Comparison of ENCODE assay signal across 33 cellular contexts in the genomic region with DNA sequence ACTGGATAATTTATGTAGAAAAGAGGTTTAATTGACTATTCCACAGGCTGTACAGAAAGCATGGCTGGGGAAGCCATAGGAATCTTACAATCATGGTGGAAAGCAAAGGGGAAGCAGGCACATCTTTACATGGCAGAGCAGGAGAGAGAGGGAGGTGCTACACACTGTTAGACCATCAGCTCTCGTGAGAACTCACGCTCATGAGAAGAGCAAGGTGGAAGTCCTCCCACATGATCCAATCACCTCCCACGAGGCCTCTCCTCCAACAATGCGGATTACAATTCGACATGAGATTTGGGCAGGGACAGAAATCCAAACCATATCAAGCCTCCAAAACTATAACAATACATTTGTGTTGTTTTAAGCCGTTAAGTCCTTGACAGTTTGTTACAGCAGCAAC.
DNase-seq lines count a peak whose midpoint lies in the region; ATAC-seq, FAIRE-seq and TF ChIP-seq lines count a peak whose summit lies in the region.
"Had no signal": no experiment of that assay in that cellular context is flagged by ENCODE, and none has a peak within 500 bp of the region (broad histone marks: within the 10 kb centered on the region; RNA-seq: fewer than 3 reads in every experiment).

No MANE protein-coding gene starts in this region.

- POLR2A ChIA-PET in HepG2 (lab: Yijun Ruan, JAX) = no interaction called here
- POLR2A ChIA-PET in K562 (lab: Yijun Ruan, JAX) = interaction anchor here (0.6 to 1.0 kb wide), 3 partner anchors 10 to 1083 kb away, joined by 3 to 7 read pairs (median 3); no protein-coding TSS in a partner anchor

- no peak for DNase-seq in HepG2 (ENCODE audit: low spot score)
- DNase-seq in right lobe of liver = no peak
- DNase-seq in Karpas-422 = peak; percentile 44
- DNase-seq in K562 (ENCODE audit: extremely low read depth in 1 of 4, low spot score in 3 of 4) = peak in 1 of 4 experiments; percentile 5
- no peak for DNase-seq in iPS-NIHi7 (ENCODE audit: extremely low spot score)
- DNase-seq in H4 (ENCODE audit: low spot score) = no peak
- DNase-seq: 8988T; ACHN; AML-193; BE2C; C1 segment of cervical spinal cord; Caco-2; Calu3; CD4-positive, alpha-beta memory T cell; CD4-positive, alpha-beta T cell; CD4-positive, CD25-positive, alpha-beta regulatory T cell; CD8-positive, alpha-beta memory T cell; CD8-positive, alpha-beta T cell; COR-L47; DMS 273 treated with DMSO at 0.1 percent for 48 hours; DMS153; DMS53; DMS79; DMS79 treated with DMSO at 0.1 percent for 48 hours; DND-41; EL had no signal

- ATAC-seq in HepG2 (no peak), right lobe of liver (no peak), K562 (peak; percentile 65)
- ATAC-seq: A549; CD8-positive, alpha-beta T cell had no signal

- H2AFZ ChIP-seq in HepG2 (ENCODE audit: low read length) (no peak overlapping the region), Karpas-422 (ENCODE audit: low read length) (no peak overlapping the region), K562 (ENCODE audit: low read depth, low read length) (no peak overlapping the region)

- H3K4me2 ChIP-seq in HepG2 (ENCODE audit: low read depth, low read length) (no peak overlapping the region), Karpas-422 (ENCODE audit: low read depth, low read length, poor library complexity, severe bottlenecking) (no peak overlapping the region), K562 (ENCODE audit: insufficient read depth, low read length) (no peak overlapping the region)
- H3K4me2 ChIP-seq: A549; BLaER1; BLaER1 treated with 17β-estradiol and CSF1 and Interleukin-3, amounts not matched to agents 10 nM and 100 nM had no signal

- no peaks in the 10 kb centered on the region for H3K9me1 ChIP-seq in K562 (ENCODE audit: control insufficient read depth, insufficient read depth, low read length)

- BruUV-seq in HepG2 (replicated peaks; lab: Mats Ljungman, UMichigan) = no TSS peak
- BruUV-seq in K562 (replicated peaks; lab: Mats Ljungman, UMichigan) = no TSS peak

- TF ChIP-seq EP300 in HepG2 (IDR thresholded peaks at IDR 0.05; ENCODE audit: low read depth in 2 of 2, low read length in 2 of 2) (no peak), HepG2 (CRISPR knock-in tag; IDR thresholded peaks at IDR 0.05; ENCODE audit: borderline replicate concordance) (no peak), K562 (IDR thresholded peaks at IDR 0.05; ENCODE audit: low read length) (no peak)

- peak; percentile 43 for FAIRE-seq in HepG2 (lab: Jason Lieb, UNC)
- no peak for FAIRE-seq in K562 (lab: Jason Lieb, UNC)
- FAIRE-seq: A204.1, A549, D721Med had no signal

- no peaks in the 10 kb centered on the region for H4K20me1 ChIP-seq in HepG2 (ENCODE audit: insufficient read depth, low read length)
- no peaks in the 10 kb centered on the region for H4K20me1 ChIP-seq in Karpas-422 (ENCODE audit: insufficient read depth, low read depth, low read length)
- H4K20me1 ChIP-seq in K562 (replicated peaks; ENCODE audit: control insufficient read depth, insufficient read depth, low read length) = no peaks in the 10 kb centered on the region
- H4K20me1 ChIP-seq: BLaER1; BLaER1 treated with 17β-estradiol and CSF1 and Interleukin-3, amounts not matched to agents 10 nM and 100 nM had no signal

- H3K36me3 ChIP-seq in HepG2 (replicated peaks in 1 of 2; ENCODE audit: control insufficient read depth in 1 of 2, insufficient read depth in 2 of 2, low read length in 2 of 2) (no peaks in the 10 kb centered on the region), right lobe of liver (no peaks in the 10 kb centered on the region), Karpas-422 (ENCODE audit: insufficient read depth, low read length) (no peaks in the 10 kb centered on the region), K562 (ENCODE audit: control insufficient read depth, insufficient read depth, low read length) (no peaks in the 10 kb centered on the region)
- H3K36me3 ChIP-seq: BE2C; BLaER1; BLaER1 treated with 17β-estradiol and CSF1 and Interleukin-3, amounts not matched to agents 10 nM and 100 nM had no signal

- WGBS in HepG2 (ENCODE audit: low lambda C conversion rate) = 23% methylated on average over 6 of the region's 6 CpGs
- 65% methylated on average over 2 of the region's 6 CpGs for WGBS in right lobe of liver (ENCODE audit: insufficient coverage, low coverage, low lambda C conversion rate, missing lambda C conversion rate)
- 1% methylated on average over 6 of the region's 6 CpGs for WGBS in K562 (ENCODE audit: insufficient coverage, low coverage, missing lambda C conversion rate)

- in situ Hi-C loops in HepG2 (cut with HindIII; ENCODE audit: extremely low pct_ligation_motif_present, low pct_unique_long_range_greater_than_20kb) (no loop called here), K562 (cut with MboI) (no loop called here)

- no peak overlapping the region for H3K9ac ChIP-seq in HepG2 (ENCODE audit: insufficient read depth, low read depth, low read length)
- H3K9ac ChIP-seq in Karpas-422 (ENCODE audit: low read length) = no peak overlapping the region
- H3K9ac ChIP-seq in K562 (ENCODE audit: insufficient read depth in 1 of 2, low read depth in 2 of 2, low read length in 2 of 2) = no peak overlapping the region
- H3K9ac ChIP-seq: BLaER1; BLaER1 treated with 17β-estradiol and CSF1 and Interleukin-3, amounts not matched to agents 10 nM and 100 nM had no signal

- TF ChIP-seq POLR2A in HepG2 (IDR thresholded peaks at IDR 0.05; ENCODE audit: insufficient read depth in 1 of 2, low read depth in 2 of 2, low read length in 2 of 2) (no peak), right lobe of liver (IDR thresholded peaks at IDR 0.05) (no peak), K562 (conservative IDR thresholded peaks at IDR 0.05) (no peak)

- TF ChIP-seq RAD21 in HepG2 (CRISPR knock-in tag; IDR thresholded peaks at IDR 0.05) = no peak
- TF ChIP-seq RAD21 in K562 (CRISPR knock-in tag; conservative IDR thresholded peaks at IDR 0.05 in 1 of 2, IDR thresholded peaks at IDR 0.05 in 1 of 2) = no peak

- peaks cover 0 to 34% of the 10 kb centered on the region in 2 experiments; a peak in 3 of 5 replicates for H3K27me3 ChIP-seq in HepG2 (ENCODE audit: control insufficient read depth in 1 of 2, insufficient read depth in 2 of 2, low read length in 2 of 2)
- H3K27me3 ChIP-seq in right lobe of liver = no peaks in the 10 kb centered on the region
- no peaks in the 10 kb centered on the region for H3K27me3 ChIP-seq in Karpas-422 (ENCODE audit: low read length)
- peaks cover 11 to 31% of the 10 kb centered on the region in 2 experiments; a peak in 4 of 5 replicates for H3K27me3 ChIP-seq in K562 (ENCODE audit: control insufficient read depth in 2 of 2, insufficient read depth in 2 of 2, low read length in 2 of 2)
- H3K27me3 ChIP-seq: BE2C; BLaER1; BLaER1 treated with 17β-estradiol and CSF1 and Interleukin-3, amounts not matched to agents 10 nM and 100 nM had no signal

- CTCF ChIA-PET in HepG2 (lab: Yijun Ruan, JAX; ENCODE audit: low intra/inter-chr PET ratio, low total read pairs) = no interaction called here
- CTCF ChIA-PET in K562 (lab: Yijun Ruan, JAX; ENCODE audit: low intra/inter-chr PET ratio) = no interaction called here

- TF ChIP-seq CTCF in HepG2 (CRISPR knock-in tag; IDR thresholded peaks at IDR 0.05) = no peak
- TF ChIP-seq CTCF in right lobe of liver (IDR thresholded peaks at IDR 0.05) = no peak
- no peak for TF ChIP-seq CTCF in K562 (IDR thresholded peaks at IDR 0.05 in 2 of 3, conservative IDR thresholded peaks at IDR 0.05 in 1 of 3; ENCODE audit: insufficient read depth in 2 of 3, low read depth in 1 of 3, low read length in 3 of 3)

- H3K9me2 ChIP-seq in Karpas-422 (replicated peaks; ENCODE audit: insufficient read depth, low read length) = no peaks in the 10 kb centered on the region

- H3K27ac ChIP-seq in HepG2 (ENCODE audit: extremely low read length, insufficient read depth, low read length) (no peak overlapping the region), right lobe of liver (no peak overlapping the region), Karpas-422 (ENCODE audit: low read length) (no peak overlapping the region), K562 (ENCODE audit: extremely low read depth, low read depth, low read length) (no peak overlapping the region)
- H3K27ac ChIP-seq: 22Rv1; A549; BLaER1; BLaER1 treated with 17β-estradiol and CSF1 and Interleukin-3, amounts not matched to agents 10 nM and 100 nM; C4-2B had no signal

- H3K79me2 ChIP-seq in HepG2 (ENCODE audit: insufficient read depth, low read length) (no peaks in the 10 kb centered on the region), Karpas-422 (ENCODE audit: low read length) (no peaks in the 10 kb centered on the region), K562 (ENCODE audit: control insufficient read depth, insufficient read depth, low read length) (no peaks in the 10 kb centered on the region)

- intact Hi-C loops in HepG2 (cut with micrococcal nuclease; ENCODE audit: unreplicated experiment) (no loop called here), right lobe of liver (cut with DNase I) (no loop called here), K562 (cut with micrococcal nuclease) (no loop called here)

- H3K9me3 ChIP-seq in HepG2 (ENCODE audit: low read length) = no peaks in the 10 kb centered on the region
- no peaks in the 10 kb centered on the region for H3K9me3 ChIP-seq in right lobe of liver
- no peaks in the 10 kb centered on the region for H3K9me3 ChIP-seq in Karpas-422 (ENCODE audit: low read length)
- no peaks in the 10 kb centered on the region for H3K9me3 ChIP-seq in K562 (replicated peaks; ENCODE audit: control insufficient read depth, insufficient read depth, low read depth, low read length)
- H3K9me3 ChIP-seq: BE2C, Caco-2 had no signal

- H3K4me1 ChIP-seq in HepG2 (ENCODE audit: insufficient read depth, low read length) (no peaks in the 10 kb centered on the region), right lobe of liver (no peaks in the 10 kb centered on the region), Karpas-422 (ENCODE audit: low read length) (peaks cover 9% of the 10 kb centered on the region), K562 (replicated peaks in 1 of 2; ENCODE audit: control insufficient read depth in 2 of 2, insufficient read depth in 2 of 2, low read length in 2 of 2) (no peaks in the 10 kb centered on the region)
- H3K4me1 ChIP-seq: A549, BE2C, Caco-2 had no signal

- H3K4me3 ChIP-seq in HepG2 (replicated peaks in 1 of 3; ENCODE audit: insufficient read depth in 1 of 3, low read depth in 2 of 3, low read length in 3 of 3) = no peak overlapping the region
- H3K4me3 ChIP-seq in right lobe of liver = no peak overlapping the region
- no peak overlapping the region for H3K4me3 ChIP-seq in Karpas-422 (ENCODE audit: low read length)
- no peak overlapping the region for H3K4me3 ChIP-seq in K562
- H3K4me3 ChIP-seq: A549; BLaER1; BLaER1 treated with 17β-estradiol and CSF1 and Interleukin-3, amounts not matched to agents 10 nM and 100 nM had no signal

Comparison
In these comparisons a context has a peak if more than half of its experiments do, and no peak if none do; other contexts are left out.
1. Of the 241 proteins assayed by ChIP-seq in both HepG2 and K562: peak only in HepG2: none; only in K562: CHD2; in both: ZNF263; in neither: 239.